ENCODE assay signal across 1 cellular context in genomic region chr2:31980674-31981356, GRCh38.
TF ChIP-seq lines count a peak whose summit lies in the region.

No MANE protein-coding gene starts in this region.

TF ChIP-seq in HepG2, 621 proteins besides CTCF, POLR2A, EP300 and RAD21:
- TF ChIP-seq, protein P1, sequence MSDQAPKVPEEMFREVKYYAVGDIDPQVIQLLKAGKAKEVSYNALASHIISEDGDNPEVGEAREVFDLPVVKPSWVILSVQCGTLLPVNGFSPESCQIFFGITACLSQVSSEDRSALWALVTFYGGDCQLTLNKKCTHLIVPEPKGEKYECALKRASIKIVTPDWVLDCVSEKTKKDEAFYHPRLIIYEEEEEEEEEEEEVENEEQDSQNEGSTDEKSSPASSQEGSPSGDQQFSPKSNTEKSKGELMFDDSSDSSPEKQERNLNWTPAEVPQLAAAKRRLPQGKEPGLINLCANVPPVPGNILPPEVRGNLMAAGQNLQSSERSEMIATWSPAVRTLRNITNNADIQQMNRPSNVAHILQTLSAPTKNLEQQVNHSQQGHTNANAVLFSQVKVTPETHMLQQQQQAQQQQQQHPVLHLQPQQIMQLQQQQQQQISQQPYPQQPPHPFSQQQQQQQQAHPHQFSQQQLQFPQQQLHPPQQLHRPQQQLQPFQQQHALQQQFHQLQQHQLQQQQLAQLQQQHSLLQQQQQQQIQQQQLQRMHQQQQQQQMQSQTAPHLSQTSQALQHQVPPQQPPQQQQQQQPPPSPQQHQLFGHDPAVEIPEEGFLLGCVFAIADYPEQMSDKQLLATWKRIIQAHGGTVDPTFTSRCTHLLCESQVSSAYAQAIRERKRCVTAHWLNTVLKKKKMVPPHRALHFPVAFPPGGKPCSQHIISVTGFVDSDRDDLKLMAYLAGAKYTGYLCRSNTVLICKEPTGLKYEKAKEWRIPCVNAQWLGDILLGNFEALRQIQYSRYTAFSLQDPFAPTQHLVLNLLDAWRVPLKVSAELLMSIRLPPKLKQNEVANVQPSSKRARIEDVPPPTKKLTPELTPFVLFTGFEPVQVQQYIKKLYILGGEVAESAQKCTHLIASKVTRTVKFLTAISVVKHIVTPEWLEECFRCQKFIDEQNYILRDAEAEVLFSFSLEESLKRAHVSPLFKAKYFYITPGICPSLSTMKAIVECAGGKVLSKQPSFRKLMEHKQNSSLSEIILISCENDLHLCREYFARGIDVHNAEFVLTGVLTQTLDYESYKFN (CRISPR knock-in tag; conservative IDR thresholded peaks at IDR 0.05), result no peak
- TF ChIP-seq PHB2 (IDR thresholded peaks at IDR 0.05; ENCODE audit: partially characterized antibody) (no peak), SRY (CRISPR knock-in tag; IDR thresholded peaks at IDR 0.05) (no peak), RFXAP (CRISPR knock-in tag; IDR thresholded peaks at IDR 0.05; ENCODE audit: borderline replicate concordance) (peak; percentile 98), CREB1 (IDR thresholded peaks at IDR 0.05) (peak; percentile 31; the same call in 1 of the 2 replicates), CREB1 (CRISPR knock-in tag; IDR thresholded peaks at IDR 0.05) (peak; percentile 81), RFXANK (CRISPR knock-in tag; IDR thresholded peaks at IDR 0.05) (peak; percentile 99), RFX5 (IDR thresholded peaks at IDR 0.05; ENCODE audit: low read depth, low read length) (peak; percentile 99), ATF1 (CRISPR knock-in tag; IDR thresholded peaks at IDR 0.05) (peak; percentile 12; the same call in 1 of the 2 replicates)
